Comparison of ENCODE assay signal across 8 cellular contexts in the genomic region with DNA sequence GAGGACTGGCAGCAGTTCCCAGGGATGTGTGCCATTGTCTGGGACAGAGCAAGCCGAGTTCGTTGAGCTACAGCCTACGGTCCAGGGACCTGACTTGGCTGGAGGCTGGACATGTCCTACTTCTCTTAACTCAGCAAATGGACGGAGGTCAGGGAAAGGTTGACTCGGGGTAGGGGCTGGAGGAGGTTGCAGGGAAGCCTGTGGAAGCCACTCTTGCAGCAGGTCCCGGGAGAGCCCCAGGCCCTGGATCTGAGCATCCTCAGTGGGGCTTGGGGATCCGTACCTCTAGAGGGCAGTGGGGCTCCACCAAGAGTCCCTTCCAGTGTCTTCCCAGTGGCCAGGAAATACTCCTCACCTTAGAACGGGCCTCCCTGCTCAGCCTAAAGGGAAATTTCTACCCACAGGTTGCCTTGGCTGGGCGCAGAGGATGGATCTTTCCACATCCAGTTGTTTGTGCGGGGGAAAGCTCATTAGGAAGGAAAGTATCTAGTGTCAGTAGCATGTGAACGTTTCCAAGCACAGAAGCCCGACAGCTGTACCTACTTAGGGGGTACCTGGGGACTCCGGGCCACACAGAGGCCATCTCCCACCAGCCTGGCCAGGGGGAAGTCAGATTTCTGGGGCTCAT.
A peak's percentile ranks its signal among the peaks of the same experiment; 100 is the strongest.
DNase-seq lines count a peak whose midpoint lies in the region; ATAC-seq and TF ChIP-seq lines count a peak whose summit lies in the region.

No MANE protein-coding gene starts in this region.

- in situ Hi-C loops in T47D (cut with HindIII; ENCODE audit: low pct_unique_long_range_greater_than_20kb, low sequenced_read_pairs), result no loop called here

- no peak overlapping the region for H3K27ac ChIP-seq in WERI-Rb-1

- H3K36me3 ChIP-seq in WERI-Rb-1, result no peaks in the 10 kb centered on the region

- H3K4me3 ChIP-seq in WERI-Rb-1 (ENCODE audit: low read depth, low read length), result no peak overlapping the region

- DNase-seq in activated gamma-delta T cell treated with Interleukin-2 at 50 U/mL for 16 hours, result peak; percentile 55
- no peak for DNase-seq in activated gamma-delta T cell (lab: John Stamatoyannopoulos, UW)
- peak; percentile 50 for DNase-seq in NCI-H1105 treated with DMSO at 0.1 percent for 48 hours (lab: John Stamatoyannopoulos, UW)
- peak; percentile 33 for DNase-seq in WERI-Rb-1
- peak; percentile 85 to 95 for DNase-seq in T47D (ENCODE audit: low read depth in 1 of 2, low spot score in 1 of 2)
- DNase-seq in islet precursor cell, result peak; percentile 89
- peak; percentile 12 to 47 (median 38) for DNase-seq in stimulated activated CD4-positive, alpha-beta T cell treated with anti-CD3 and anti-CD28 coated beads, Interleukin-1b, Interleukin-23, amount 100 ng/mL, for 24 hours (ENCODE audit: low read depth in 4 of 4, low spot score in 1 of 4)

- TF ChIP-seq CTCF in WERI-Rb-1 (IDR thresholded peaks at IDR 0.05; ENCODE audit: low read depth, low read length), result peak; percentile 70

- H3K27me3 ChIP-seq in WERI-Rb-1 (ENCODE audit: insufficient read depth, low read depth, severe bottlenecking), result peaks cover 94% of the 10 kb centered on the region

- no peaks in the 10 kb centered on the region for H3K9me3 ChIP-seq in WERI-Rb-1 (ENCODE audit: severe bottlenecking)

- ATAC-seq in GM18502 (IDR thresholded peaks at IDR 0.05; ENCODE audit: poor library complexity, unreplicated experiment), result no peak
